ENCODE assay signal across 18 cellular contexts in genomic region chr11:25351091-25351803, GRCh38.
"Had no signal": no experiment of that assay in that cellular context is flagged by ENCODE, and none has a peak within 500 bp of the region (broad histone marks: within the 10 kb centered on the region; RNA-seq: fewer than 3 reads in every experiment).

No MANE protein-coding gene starts in this region.

- H3K27ac Mint-ChIP-seq: dendritic cell treated with granulocyte-macrophage colony-stimulating factor and Interleukin-4, amounts not matched to agents 40 ng/mL and 50 ng/mL, for 4 days; endodermal cell; nephron; type B pancreatic cell had no signal

- DNase-seq: endodermal cell; erythroblast; foreskin keratinocyte; head of caudate nucleus; kidney glomerular epithelial cell; mammary epithelial cell; sigmoid colon; stimulated activated CD4-positive, alpha-beta T cell treated with anti-CD3 and anti-CD28 coated beads, Interleukin-12 subunit alpha, Interleukin-12 subunit beta, amount 100 ng/mL, for 4 hours; stimulated activated naive CD4-positive, alpha-beta T cell had no signal

- H3K27me3 Mint-ChIP-seq: dendritic cell treated with granulocyte-macrophage colony-stimulating factor and Interleukin-4, amounts not matched to agents 40 ng/mL and 50 ng/mL, for 4 days; type B pancreatic cell had no signal

- H3K4me3 Mint-ChIP-seq: dendritic cell treated with granulocyte-macrophage colony-stimulating factor and Interleukin-4, amounts not matched to agents 40 ng/mL and 50 ng/mL, for 4 days; endodermal cell; nephron; type B pancreatic cell had no signal

- H3K27ac ChIP-seq: foreskin keratinocyte, hepatocyte, sigmoid colon, skin epidermis, vagina had no signal

- H3K4me2 ChIP-seq: hepatocyte had no signal

- ATAC-seq: foreskin keratinocyte, left lobe of liver had no signal

- H3K79me2 ChIP-seq: hepatocyte had no signal

- H3K36me3 Mint-ChIP-seq: type B pancreatic cell had no signal

- H2AFZ ChIP-seq: hepatocyte had no signal

- H3K4me3 ChIP-seq: hepatocyte, sigmoid colon, skin epidermis, vagina had no signal

- H3K36me3 ChIP-seq: sigmoid colon, vagina had no signal

- H3K27me3 ChIP-seq: foreskin keratinocyte, hepatocyte, sigmoid colon, vagina had no signal

- H3K9me3 ChIP-seq: sigmoid colon, vagina had no signal

- H3K4me1 Mint-ChIP-seq: nephron had no signal

- FAIRE-seq: colon, endothelial cell of umbilical vein had no signal

- H3K4me1 ChIP-seq: foreskin keratinocyte, sigmoid colon, vagina had no signal
